Comparison of ENCODE assay signal across 22 cellular contexts in the genomic region with DNA sequence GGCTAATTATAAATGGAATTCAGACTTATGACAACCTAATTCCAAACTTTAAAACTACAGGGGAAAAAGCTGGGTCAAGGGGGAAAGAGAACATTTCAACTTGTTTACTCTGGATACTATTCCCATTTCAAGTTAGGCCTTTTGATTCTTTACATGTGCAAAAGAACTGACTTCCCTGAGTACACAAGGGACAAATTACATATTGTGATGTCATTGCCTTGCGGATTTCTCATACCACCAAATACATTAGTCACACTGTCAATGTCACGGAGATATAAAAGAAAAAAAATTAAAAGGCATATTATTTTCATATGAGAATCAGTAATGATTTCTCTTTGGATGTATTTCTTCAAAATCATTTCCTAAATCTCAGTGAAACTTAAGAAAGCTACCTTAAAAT.
DNase-seq lines count a peak whose midpoint lies in the region; ATAC-seq, FAIRE-seq and TF ChIP-seq lines count a peak whose summit lies in the region.
"Had no signal": no experiment of that assay in that cellular context is flagged by ENCODE, and none has a peak within 500 bp of the region (broad histone marks: within the 10 kb centered on the region; RNA-seq: fewer than 3 reads in every experiment).

No MANE protein-coding gene starts in this region.

- H2AFZ ChIP-seq in astrocyte (ENCODE audit: low read depth, low read length), result no peak overlapping the region

- H3K27me3 Mint-ChIP-seq in astrocyte (ENCODE audit: low read depth, unreplicated experiment), result no peaks in the 10 kb centered on the region
- H3K27me3 Mint-ChIP-seq in osteocyte (ENCODE audit: unreplicated experiment), result peaks cover 7% of the 10 kb centered on the region
- H3K27me3 Mint-ChIP-seq: CD4-positive, CD25-positive, alpha-beta regulatory T cell; CD8-positive, alpha-beta memory T cell had no signal

- H3K27me3 ChIP-seq in astrocyte (ENCODE audit: insufficient read depth, low read length), result no peaks in the 10 kb centered on the region
- H3K27me3 ChIP-seq: BE2C had no signal

- no peaks in the 10 kb centered on the region for H3K36me3 ChIP-seq in astrocyte (ENCODE audit: insufficient read depth, low read length)
- H3K36me3 ChIP-seq: BE2C had no signal

- ATAC-seq in sciatic nerve (peak; percentile 30), HG02870 (IDR thresholded peaks at IDR 0.05; ENCODE audit: unreplicated experiment) (no peak)
- ATAC-seq: GM12878 had no signal

- H3K27ac Mint-ChIP-seq in astrocyte (ENCODE audit: unreplicated experiment) (no peak overlapping the region), osteocyte (ENCODE audit: unreplicated experiment) (no peak overlapping the region)
- H3K27ac Mint-ChIP-seq: CD4-positive, CD25-positive, alpha-beta regulatory T cell; CD8-positive, alpha-beta memory T cell; H9 had no signal

- no peak for TF ChIP-seq CTCF in astrocyte (IDR thresholded peaks at IDR 0.05; ENCODE audit: insufficient read depth, low read depth, low read length)
- TF ChIP-seq CTCF in osteocyte (IDR thresholded peaks at IDR 0.05), result no peak

- no peaks in the 10 kb centered on the region for H3K36me3 Mint-ChIP-seq in astrocyte (ENCODE audit: low read depth, unreplicated experiment)
- H3K36me3 Mint-ChIP-seq in osteocyte (ENCODE audit: unreplicated experiment), result no peaks in the 10 kb centered on the region
- H3K36me3 Mint-ChIP-seq: CD4-positive, CD25-positive, alpha-beta regulatory T cell; CD8-positive, alpha-beta memory T cell had no signal

- no peaks in the 10 kb centered on the region for H4K20me1 ChIP-seq in astrocyte (ENCODE audit: insufficient read depth, low read length)

- no peak overlapping the region for H3K9ac ChIP-seq in astrocyte (ENCODE audit: low read length)

- H3K9me3 Mint-ChIP-seq in astrocyte (ENCODE audit: unreplicated experiment), result no peaks in the 10 kb centered on the region
- no peaks in the 10 kb centered on the region for H3K9me3 Mint-ChIP-seq in osteocyte (ENCODE audit: unreplicated experiment)
- H3K9me3 Mint-ChIP-seq: H9 had no signal

- DNase-seq in astrocyte (ENCODE audit: low read depth) (no peak), fibroblast of gingiva (ENCODE audit: low read depth) (peak; percentile 67), sciatic nerve (ENCODE audit: low spot score) (no peak), medulla oblongata (ENCODE audit: extremely low spot score) (no peak), dedifferentiated amniotic fluid mesenchymal stem cell (ENCODE audit: extremely low spot score) (no peak), osteocyte (ENCODE audit: extremely low spot score, unreplicated experiment) (no peak)
- DNase-seq: ACHN; BE2C; C1 segment of cervical spinal cord; CD4-positive, CD25-positive, alpha-beta regulatory T cell; CD8-positive, alpha-beta memory T cell; COR-L47; DMS 273 treated with DMSO at 0.1 percent for 48 hours; DMS53; DND-41; EL; H9 had no signal

- no peaks in the 10 kb centered on the region for H3K79me2 ChIP-seq in astrocyte (ENCODE audit: insufficient read depth, low read length)

- no peaks in the 10 kb centered on the region for H3K4me1 ChIP-seq in astrocyte (ENCODE audit: insufficient read depth, low read length)
- H3K4me1 ChIP-seq: BE2C had no signal

- no peak overlapping the region for H3K4me2 ChIP-seq in astrocyte (ENCODE audit: low read length)

- intact Hi-C loops in sciatic nerve (cut with DNase I), result no loop called here

- H3K9me3 ChIP-seq in astrocyte (ENCODE audit: insufficient read depth, low read depth, low read length), result no peaks in the 10 kb centered on the region
- H3K9me3 ChIP-seq: BE2C had no signal

- FAIRE-seq in astrocyte (lab: Jason Lieb, UNC), result peak; percentile 23
- FAIRE-seq: A204.1, GM12878, GM19239, H1 had no signal

- H3K27ac ChIP-seq in astrocyte (ENCODE audit: low read depth, low read length), result no peak overlapping the region

- H3K4me1 Mint-ChIP-seq in astrocyte (ENCODE audit: low read depth, unreplicated experiment) (no peaks in the 10 kb centered on the region), osteocyte (ENCODE audit: unreplicated experiment) (no peaks in the 10 kb centered on the region)
- H3K4me1 Mint-ChIP-seq: CD4-positive, CD25-positive, alpha-beta regulatory T cell; CD8-positive, alpha-beta memory T cell had no signal

- H3K4me3 ChIP-seq in astrocyte (ENCODE audit: insufficient read depth, low read depth, low read length), result no peak overlapping the region
- H3K4me3 ChIP-seq: GM12878 had no signal

- H3K4me3 Mint-ChIP-seq in astrocyte (ENCODE audit: unreplicated experiment) (no peak overlapping the region), osteocyte (ENCODE audit: unreplicated experiment) (no peak overlapping the region)
- H3K4me3 Mint-ChIP-seq: CD4-positive, CD25-positive, alpha-beta regulatory T cell; CD8-positive, alpha-beta memory T cell; H9 had no signal
